In genomic region chr1:44812822-44813543, GRCh38 we compare ENCODE assay signal across 8 cellular contexts. TPM values are rescaled to one million over a fixed set of nuclear protein-coding genes. Genes with fewer than 3 reads are reported as not detected.
DNase-seq lines count a peak whose midpoint lies in the region; ATAC-seq and TF ChIP-seq lines count a peak whose summit lies in the region.

No MANE protein-coding gene starts in this region.

- no peak overlapping the region for H3K27ac ChIP-seq in HUES6 (ENCODE audit: low read depth, low read length)

- peak overlapping the region; percentile 90 to 96 for H3K4me3 Mint-ChIP-seq in stimulated activated naive B cell treated with anti-CD40 and anti-IgM and Interleukin-4, amounts not matched to agents 10 μg/mL and 1 μg/mL and 100 μg/mL, for 72 hours

- peaks cover 54 to 77% of the 10 kb centered on the region in 2 donors for H3K4me1 Mint-ChIP-seq in stimulated activated naive B cell treated with anti-CD40 and anti-IgM and Interleukin-4, amounts not matched to agents 10 μg/mL and 1 μg/mL and 100 μg/mL, for 72 hours

- H3K4me3 ChIP-seq in HUES6 (ENCODE audit: low read depth, low read length): peak overlapping the region; percentile 68
- H3K4me3 ChIP-seq in BE2C (ENCODE audit: low read depth, low read length): no peak overlapping the region

- H3K36me3 ChIP-seq in HUES6 (ENCODE audit: control insufficient read depth, insufficient read depth, low read length) (no peaks in the 10 kb centered on the region), BE2C (no peaks in the 10 kb centered on the region)

- DNase-seq in astrocyte of the hippocampus (ENCODE audit: low read depth, low spot score) (peak; percentile 56), islet precursor cell (peak; percentile 58), BE2C (no peak), NCI-H774 (lab: John Stamatoyannopoulos, UW) (no peak), NCI-H510A treated with DMSO at 0.1 percent for 48 hours (lab: John Stamatoyannopoulos, UW) (no peak)
- DNase-seq in stimulated activated naive B cell treated with anti-CD40 and anti-IgM and Interleukin-4, amounts not matched to agents 10 μg/mL and 1 μg/mL and 100 μg/mL, for 72 hours: no peak

- H3K9me3 ChIP-seq in HUES6 (ENCODE audit: control insufficient read depth, insufficient read depth, low read depth, low read length): no peaks in the 10 kb centered on the region
- H3K9me3 ChIP-seq in BE2C: no peaks in the 10 kb centered on the region

- ATAC-seq in stimulated activated naive B cell treated with anti-CD40 and anti-IgM and Interleukin-4, amounts not matched to agents 10 μg/mL and 1 μg/mL and 100 μg/mL, for 72 hours (replicated peaks): no peak
- no peak for ATAC-seq in HG02610 (IDR thresholded peaks at IDR 0.05; ENCODE audit: unreplicated experiment)

- H3K27me3 ChIP-seq in HUES6 (ENCODE audit: control insufficient read depth, insufficient read depth, low read length) (no peaks in the 10 kb centered on the region), BE2C (no peaks in the 10 kb centered on the region)

- no peaks in the 10 kb centered on the region for H3K9me3 Mint-ChIP-seq in stimulated activated naive B cell treated with anti-CD40 and anti-IgM and Interleukin-4, amounts not matched to agents 10 μg/mL and 1 μg/mL and 100 μg/mL, for 72 hours

- H3K9ac ChIP-seq in HUES6 (ENCODE audit: low read length): peak overlapping the region; percentile 36

- peak overlapping the region; percentile 99 for H3K27ac Mint-ChIP-seq in stimulated activated naive B cell treated with anti-CD40 and anti-IgM and Interleukin-4, amounts not matched to agents 10 μg/mL and 1 μg/mL and 100 μg/mL, for 72 hours

- H3K4me1 ChIP-seq in HUES6 (ENCODE audit: control insufficient read depth, insufficient read depth, low read length) (peaks cover 37% of the 10 kb centered on the region), BE2C (peaks cover 7% of the 10 kb centered on the region)

- H3K36me3 Mint-ChIP-seq in stimulated activated naive B cell treated with anti-CD40 and anti-IgM and Interleukin-4, amounts not matched to agents 10 μg/mL and 1 μg/mL and 100 μg/mL, for 72 hours: peaks cover 8 to 31% of the 10 kb centered on the region in 2 donors

- H3K27me3 Mint-ChIP-seq in stimulated activated naive B cell treated with anti-CD40 and anti-IgM and Interleukin-4, amounts not matched to agents 10 μg/mL and 1 μg/mL and 100 μg/mL, for 72 hours: no peaks in the 10 kb centered on the region

- no peak for TF ChIP-seq CTCF in BE2C (IDR thresholded peaks at IDR 0.05; ENCODE audit: low read depth, low read length)

RNA-seq across cellular contexts. Expression of gene BTBD19, which starts 4.7 kb away (rescaled TPM):
- 3.3 TPM for polyA plus RNA-seq in BE2C (2012; ENCODE audit: insufficient read depth, insufficient read length, low read depth)

RNA-seq across cellular contexts. Expression of gene DYNLT4, which starts 5.8 kb away (rescaled TPM):
- not detected for polyA plus RNA-seq in BE2C (2012; ENCODE audit: insufficient read depth, insufficient read length, low read depth)

RNA-seq across cellular contexts. Expression of gene PLK3, which starts 12.8 kb away (rescaled TPM):
- 24.5 TPM for polyA plus RNA-seq in BE2C (2012; ENCODE audit: insufficient read depth, insufficient read length, low read depth)

RNA-seq across cellular contexts. Expression of gene BEST4, which starts 25.0 kb away (rescaled TPM):
- not detected for polyA plus RNA-seq in BE2C (2012; ENCODE audit: insufficient read depth, insufficient read length, low read depth)

RNA-seq across cellular contexts. Expression of gene PTCH2, which starts 30.1 kb away (rescaled TPM):
- 0.45 TPM for polyA plus RNA-seq in BE2C (2012; ENCODE audit: insufficient read depth, insufficient read length, low read depth)

Comparison
In these comparisons a context has a peak if more than half of its experiments do, and no peak if none do; other contexts are left out.
1. DNase-seq: peak in astrocyte of the hippocampus (single experiment) and islet precursor cell (single experiment); none in stimulated activated naive B cell treated with anti-CD40 and anti-IgM and Interleukin-4, amounts not matched to agents 10 μg/mL and 1 μg/mL and 100 μg/mL, for 72 hours (single experiment), BE2C (single experiment), NCI-H774 (single experiment) and NCI-H510A treated with DMSO at 0.1 percent for 48 hours (single experiment).